10 cellular contexts compared by ENCODE assay signal in genomic region chrX:24231169-24231568, GRCh38.
DNase-seq lines count a peak whose midpoint lies in the region; ATAC-seq and TF ChIP-seq lines count a peak whose summit lies in the region.
"Had no signal": no experiment of that assay in that cellular context is flagged by ENCODE, and none has a peak within 500 bp of the region (broad histone marks: within the 10 kb centered on the region; RNA-seq: fewer than 3 reads in every experiment).

No MANE protein-coding gene starts in this region.

- no peak overlapping the region for H3K4me3 ChIP-seq in lower lobe of right lung

- H3K27me3 ChIP-seq in lower lobe of right lung (ENCODE audit: low read depth), result no peaks in the 10 kb centered on the region
- H3K27me3 ChIP-seq: neutrophil had no signal

- no peaks in the 10 kb centered on the region for H3K36me3 ChIP-seq in lower lobe of right lung
- H3K36me3 ChIP-seq: neutrophil had no signal

- no peaks in the 10 kb centered on the region for H3K9me3 ChIP-seq in lower lobe of right lung
- H3K9me3 ChIP-seq: neutrophil had no signal

- DNase-seq in AG20443 (ENCODE audit: low spot score) (peak; percentile 65), HCEC 1CT (peak; percentile 74), amniotic stem cell (lab: John Stamatoyannopoulos, UW) (peak; percentile 2), kidney tubule cell (ENCODE audit: low spot score) (peak; percentile 82), 8988T (no peak), lower lobe of right lung (no peak)
- no peak for DNase-seq in activated effector memory CD4-positive, alpha-beta T cell treated with Interleukin-2 at 50 U/mL for 16 hours
- DNase-seq: activated CD4-positive, alpha-beta T cell treated with anti-CD3 and anti-CD28 coated beads, Interleukin-2, amount 50 U/mL, for 48 hours had no signal

- intact Hi-C loops in lower lobe of right lung (cut with DNase I), result no loop called here

- no peak for TF ChIP-seq CTCF in lower lobe of right lung (IDR thresholded peaks at IDR 0.05)

- ATAC-seq in lower lobe of right lung (no peak), HG03378 (IDR thresholded peaks at IDR 0.05; ENCODE audit: unreplicated experiment) (no peak)

- H3K4me1 ChIP-seq in lower lobe of right lung, result no peaks in the 10 kb centered on the region

- H3K27ac ChIP-seq in lower lobe of right lung, result no peak overlapping the region
- H3K27ac ChIP-seq: neutrophil had no signal

Comparison
In these comparisons a context has a peak if more than half of its experiments do, and no peak if none do; other contexts are left out.
1. DNase-seq: peak in AG20443 (single experiment), HCEC 1CT (single experiment), amniotic stem cell (single experiment) and kidney tubule cell (single experiment); none in 8988T (single experiment), lower lobe of right lung (single experiment) and activated effector memory CD4-positive, alpha-beta T cell treated with Interleukin-2 at 50 U/mL for 16 hours (single experiment).